In genomic region chr7:30867483-30867882, GRCh38 we compare ENCODE assay signal across 25 cellular contexts. TPM values are rescaled to one million over a fixed set of nuclear protein-coding genes. Genes with fewer than 3 reads are reported as not detected.
"Had no signal": no experiment of that assay in that cellular context is flagged by ENCODE, and none has a peak within 500 bp of the region (broad histone marks: within the 10 kb centered on the region; RNA-seq: fewer than 3 reads in every experiment).

No MANE protein-coding gene starts in this region.

- H3K27me3 ChIP-seq: brain microvascular endothelial cell, cardiac muscle cell had no signal

- H2AFZ ChIP-seq: PC-9 had no signal

- H3K27ac ChIP-seq: brain microvascular endothelial cell, cardiac muscle cell, PC-9 had no signal

- H3K4me3 Mint-ChIP-seq: activated B cell treated with CpG ODN at 0.5 μM for 24 hours; activated CD4-positive, alpha-beta T cell treated with anti-CD3 and anti-CD28 coated beads, Interleukin-2, amount 10 ng/mL, durations not matched to agents 24 days and 14 days; activated CD8-positive, alpha-beta memory T cell treated with anti-CD3 and anti-CD28 coated beads, Interleukin-2, amount 10 ng/mL, durations not matched to agents 7 days and 5 days; activated naive CD8-positive, alpha-beta T cell; activated T-cell treated with anti-CD3 and anti-CD28 coated beads, Interleukin-2, amount 50 U/mL, for 24 hours; activated T-helper 1 cell treated with anti-CD3 and anti-CD28 coated beads, Interleukin-12 subunit alpha, Interleukin-12 subunit beta, Interleukin-2, Interleukin-4 antibody, amounts not matched to agents 30 ng/mL and 10 ng/mL and 1 ng/mL, durations not matched to agents 14 hours and 24 hours and 36 hours; T-cell had no signal

- H3K27me3 Mint-ChIP-seq: activated B cell treated with CpG ODN at 0.5 μM for 24 hours; activated CD4-positive, alpha-beta T cell treated with anti-CD3 and anti-CD28 coated beads, Interleukin-2, amount 10 ng/mL, durations not matched to agents 24 days and 14 days; activated CD8-positive, alpha-beta memory T cell treated with anti-CD3 and anti-CD28 coated beads, Interleukin-2, amount 10 ng/mL, durations not matched to agents 7 days and 5 days; activated naive CD8-positive, alpha-beta T cell; activated T-cell treated with anti-CD3 and anti-CD28 coated beads, Interleukin-2, amount 50 U/mL, for 24 hours; T-cell had no signal

- H3K4me2 ChIP-seq: PC-9 had no signal

- H3K4me1 Mint-ChIP-seq: activated B cell treated with CpG ODN at 0.5 μM for 24 hours; activated CD4-positive, alpha-beta T cell treated with anti-CD3 and anti-CD28 coated beads, Interleukin-2, amount 10 ng/mL, durations not matched to agents 24 days and 14 days; activated CD8-positive, alpha-beta memory T cell treated with anti-CD3 and anti-CD28 coated beads, Interleukin-2, amount 10 ng/mL, durations not matched to agents 7 days and 5 days; T-cell had no signal

- DNase-seq: activated B cell treated with CpG ODN at 0.5 μM for 24 hours; activated CD4-positive, alpha-beta T cell treated with anti-CD3 and anti-CD28 coated beads for 1 hour; activated CD4-positive, alpha-beta T cell treated with anti-CD3 and anti-CD28 coated beads, Interleukin-2, amount 10 ng/mL, durations not matched to agents 24 days and 14 days; activated CD4-positive, alpha-beta T cell treated with anti-CD3 and anti-CD28 coated beads, Interleukin-2, amount 50 U/mL, for 48 hours; activated CD8-positive, alpha-beta memory T cell treated with anti-CD3 and anti-CD28 coated beads, Interleukin-2, amount 10 ng/mL, durations not matched to agents 7 days and 5 days; activated effector memory CD4-positive, alpha-beta T cell treated with anti-CD3 and anti-CD28 coated beads, Interleukin-2, amount 50 U/mL, for 16 hours; activated naive CD4-positive, alpha-beta T cell treated with Interleukin-2 at 50 U/mL for 16 hours; activated T-cell treated with anti-CD3 and anti-CD28 coated beads, Interleukin-2, amount 50 U/mL, for 24 hours; amygdala; brain microvascular endothelial cell; cerebellar nuclear complex; NCI-H1048; NCI-H146; NCI-H187 treated with DMSO at 0.1 percent for 48 hours; NCI-H2081 treated with DMSO at 0.1 percent for 48 hours; NCI-H446; NCI-H524; PC-9; SIG-M5; T-cell; T-helper 2 cell; T1000 had no signal

- H3K36me3 Mint-ChIP-seq: activated CD8-positive, alpha-beta memory T cell treated with anti-CD3 and anti-CD28 coated beads, Interleukin-2, amount 10 ng/mL, durations not matched to agents 7 days and 5 days; activated naive CD8-positive, alpha-beta T cell; T-cell had no signal

- H3K36me3 ChIP-seq: brain microvascular endothelial cell, cardiac muscle cell had no signal

- ATAC-seq: activated CD8-positive, alpha-beta memory T cell treated with anti-CD3 and anti-CD28 coated beads, Interleukin-2, amount 10 ng/mL, durations not matched to agents 7 days and 5 days; T-cell had no signal

- H3K9me3 Mint-ChIP-seq: activated B cell treated with CpG ODN at 0.5 μM for 24 hours; activated CD4-positive, alpha-beta T cell treated with anti-CD3 and anti-CD28 coated beads, Interleukin-2, amount 10 ng/mL, durations not matched to agents 24 days and 14 days; activated T-cell treated with anti-CD3 and anti-CD28 coated beads, Interleukin-2, amount 50 U/mL, for 24 hours; activated T-helper 1 cell treated with anti-CD3 and anti-CD28 coated beads, Interleukin-12 subunit alpha, Interleukin-12 subunit beta, Interleukin-2, Interleukin-4 antibody, amounts not matched to agents 30 ng/mL and 10 ng/mL and 1 ng/mL, durations not matched to agents 14 hours and 24 hours and 36 hours; T-cell had no signal

- H3K27ac Mint-ChIP-seq: activated B cell treated with CpG ODN at 0.5 μM for 24 hours; activated CD4-positive, alpha-beta T cell treated with anti-CD3 and anti-CD28 coated beads, Interleukin-2, amount 10 ng/mL, durations not matched to agents 24 days and 14 days; activated CD8-positive, alpha-beta memory T cell treated with anti-CD3 and anti-CD28 coated beads, Interleukin-2, amount 10 ng/mL, durations not matched to agents 7 days and 5 days; activated naive CD8-positive, alpha-beta T cell; activated T-cell treated with anti-CD3 and anti-CD28 coated beads, Interleukin-2, amount 50 U/mL, for 24 hours; activated T-helper 1 cell treated with anti-CD3 and anti-CD28 coated beads, Interleukin-12 subunit alpha, Interleukin-12 subunit beta, Interleukin-2, Interleukin-4 antibody, amounts not matched to agents 30 ng/mL and 10 ng/mL and 1 ng/mL, durations not matched to agents 14 hours and 24 hours and 36 hours; T-cell had no signal

- H3K4me3 ChIP-seq: cardiac muscle cell, PC-9 had no signal

RNA-seq across cellular contexts. Expression of gene AQP1, which starts 44.2 kb away (rescaled TPM):
- total RNA-seq: activated CD4-positive, alpha-beta T cell treated with anti-CD3 and anti-CD28 coated beads, Interleukin-2, amount 10 ng/mL, durations not matched to agents 24 days and 14 days had no signal
